Comparison of ENCODE assay signal across 9 cellular contexts in the genomic region with DNA sequence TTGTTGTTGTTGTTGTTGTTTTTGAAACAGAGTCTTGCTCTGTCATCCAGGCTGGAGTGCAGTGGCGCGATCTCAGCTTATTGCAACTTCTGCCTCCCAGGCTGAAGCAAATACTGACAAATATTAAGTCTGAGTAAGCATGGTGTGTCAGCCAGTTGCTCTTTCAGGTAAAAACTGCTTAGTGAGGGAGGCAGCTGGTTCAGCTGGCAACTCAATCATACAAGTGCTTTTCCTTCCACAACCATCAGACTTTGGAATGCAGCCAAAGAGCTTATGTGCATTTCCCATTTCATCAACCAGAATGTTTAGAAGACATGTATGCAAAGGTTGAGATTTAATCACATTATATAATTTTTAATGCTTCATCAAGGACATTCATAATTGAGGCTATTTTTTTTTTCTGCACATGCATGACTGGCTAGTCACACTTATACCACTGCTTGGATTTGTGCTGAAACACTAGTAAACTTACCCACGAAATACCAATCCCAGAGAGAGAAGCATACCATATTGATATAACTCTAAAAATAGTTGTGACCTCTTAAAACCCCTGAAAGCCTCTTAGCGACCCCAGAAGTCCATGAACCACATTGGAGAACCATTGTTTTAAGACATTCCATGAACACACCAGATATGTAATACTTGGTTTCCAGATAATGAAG. TPM values are rescaled to one million over a fixed set of nuclear protein-coding genes. Genes with fewer than 3 reads are reported as not detected.
DNase-seq lines count a peak whose midpoint lies in the region; ATAC-seq and FAIRE-seq lines count a peak whose summit lies in the region.
"Had no signal": no experiment of that assay in that cellular context is flagged by ENCODE, and none has a peak within 500 bp of the region (broad histone marks: within the 10 kb centered on the region; RNA-seq: fewer than 3 reads in every experiment).

No MANE protein-coding gene starts in this region.

- no peaks in the 10 kb centered on the region for H3K9me3 ChIP-seq in small intestine (ENCODE audit: control insufficient read depth, low read depth)
- H3K9me3 ChIP-seq in effector memory CD4-positive, alpha-beta T cell (ENCODE audit: control insufficient read depth, low read length) = no peaks in the 10 kb centered on the region

- DNase-seq in LHCN-M2 (ENCODE audit: low read depth) = peak; percentile 82
- peak; percentile 9 for DNase-seq in NCI-H526 treated with DMSO at 0.1 percent for 48 hours (lab: John Stamatoyannopoulos, UW)
- DNase-seq in epithelial cell of prostate (ENCODE audit: low read depth, low spot score) = peak; percentile 51
- DNase-seq in small intestine = peak; percentile 44
- no peak for DNase-seq in NK-92 treated with Interleukin-12 subunit alpha and Interleukin-12 subunit beta, amount 100 ng/mL, for 24 hours (lab: John Stamatoyannopoulos, UW)
- DNase-seq in effector memory CD4-positive, alpha-beta T cell = no peak
- DNase-seq: activated CD4-positive, alpha-beta T cell treated with anti-CD3 and anti-CD28 coated beads for 1 hour had no signal

- peaks cover 0 to 4% of the 10 kb centered on the region in 2 donors for H3K4me1 ChIP-seq in small intestine (ENCODE audit: control insufficient read depth in 2 of 2, insufficient read depth in 1 of 2, low read depth in 1 of 2, low read length in 1 of 2)
- no peaks in the 10 kb centered on the region for H3K4me1 ChIP-seq in effector memory CD4-positive, alpha-beta T cell (ENCODE audit: control insufficient read depth, insufficient read depth, low read length, poor library complexity, severe bottlenecking)

- no peak overlapping the region for H3K4me3 ChIP-seq in small intestine (ENCODE audit: low read depth in 1 of 2, low read length in 2 of 2)
- H3K4me3 ChIP-seq in effector memory CD4-positive, alpha-beta T cell (ENCODE audit: insufficient read depth, low read depth, low read length, poor library complexity, severe bottlenecking) = no peak overlapping the region

- H3K27ac ChIP-seq in epithelial cell of prostate (no peak overlapping the region), small intestine (ENCODE audit: low read depth in 1 of 2, low read length in 1 of 2) (no peak overlapping the region)
- no peak overlapping the region for H3K27ac ChIP-seq in effector memory CD4-positive, alpha-beta T cell (ENCODE audit: insufficient read depth, low read length, poor library complexity, severe bottlenecking)

- no peak for ATAC-seq in HG02840 (IDR thresholded peaks at IDR 0.05; ENCODE audit: low FRiP score, unreplicated experiment)

- H3K36me3 ChIP-seq in small intestine (ENCODE audit: control insufficient read depth in 2 of 2, insufficient read depth in 2 of 2, low read length in 2 of 2) = no peaks in the 10 kb centered on the region
- H3K36me3 ChIP-seq in effector memory CD4-positive, alpha-beta T cell (ENCODE audit: control insufficient read depth, insufficient read depth, low read length) = peaks cover 3% of the 10 kb centered on the region

- 50 to 58% (median 53%) methylated on average over 4 of the region's 4 CpGs for WGBS in small intestine, 3 donors

- FAIRE-seq in small intestine (lab: Jason Lieb, UNC) = no peak

- H3K27me3 ChIP-seq in small intestine (ENCODE audit: control insufficient read depth in 2 of 2, insufficient read depth in 2 of 2, low read length in 2 of 2) = no peaks in the 10 kb centered on the region
- H3K27me3 ChIP-seq in effector memory CD4-positive, alpha-beta T cell (replicated peaks; ENCODE audit: control insufficient read depth, insufficient read depth, low read length, poor library complexity, severe bottlenecking) = no peaks in the 10 kb centered on the region

RNA-seq across cellular contexts. Expression of a gene that starts 56.0 kb away (rescaled TPM):
- total RNA-seq in LHCN-M2 (2014; rRNA removed) = not detected in 2 replicates
- not detected for polyA plus RNA-seq in LHCN-M2 (2012)
- polyA plus RNA-seq in small intestine = 10 to 100 TPM in 2 of 3 donors, 1 to 10 TPM in 1; 9.3 to 24.0 (median 19.5) TPM
- total RNA-seq: neural crest cell had no signal

Comparison
In these comparisons a context has a peak if more than half of its experiments do, and no peak if none do; other contexts are left out.
1. DNase-seq: peak in LHCN-M2 (single experiment), NCI-H526 treated with DMSO at 0.1 percent for 48 hours (single experiment), epithelial cell of prostate (single experiment) and small intestine (single experiment); none in NK-92 treated with Interleukin-12 subunit alpha and Interleukin-12 subunit beta, amount 100 ng/mL, for 24 hours (single experiment) and effector memory CD4-positive, alpha-beta T cell (0 of 3).